In genomic region chr1:192559115-192560006, GRCh38 we compare ENCODE assay signal across 8 cellular contexts. TPM values are rescaled to one million over a fixed set of nuclear protein-coding genes. Genes with fewer than 3 reads are reported as not detected.
DNase-seq lines count a peak whose midpoint lies in the region; ATAC-seq and TF ChIP-seq lines count a peak whose summit lies in the region.

No MANE protein-coding gene starts in this region.

- no peak for TF ChIP-seq CTCF in mucosa of descending colon (IDR thresholded peaks at IDR 0.05)

- no peaks in the 10 kb centered on the region for H3K4me1 ChIP-seq in mucosa of descending colon (ENCODE audit: low read depth)

- intact Hi-C loops in activated T-helper 2 cell treated with anti-CD3 and anti-CD28 coated beads, Interferon-gamma antibody, Interleukin-2, Interleukin-4, amounts not matched to agents 10 μg/mL and 5 μg/mL and 100 μg/mL, durations not matched to agents 14 hours and 24 hours and 36 hours (cut with micrococcal nuclease), result loop anchor here (1.0 kb wide), 1 partner anchor 8 kb away; no protein-coding TSS in a partner anchor
- intact Hi-C loops in mucosa of descending colon (cut with DNase I, micrococcal nuclease), result no loop called here

- no peak overlapping the region for H3K4me3 ChIP-seq in mucosa of descending colon

- H3K36me3 Mint-ChIP-seq in activated T-cell treated with anti-CD3 and anti-CD28 coated beads, Interleukin-2, amount 50 U/mL, for 4 hours (ENCODE audit: insufficient read depth), result no peaks in the 10 kb centered on the region
- no peaks in the 10 kb centered on the region for H3K36me3 Mint-ChIP-seq in activated T-helper 2 cell treated with anti-CD3 and anti-CD28 coated beads, Interferon-gamma antibody, Interleukin-2, Interleukin-4, amounts not matched to agents 10 μg/mL and 5 μg/mL and 100 μg/mL, durations not matched to agents 14 hours and 24 hours and 36 hours (ENCODE audit: low read depth)

- H3K4me1 Mint-ChIP-seq in activated T-cell treated with anti-CD3 and anti-CD28 coated beads, Interleukin-2, amount 50 U/mL, for 4 hours (ENCODE audit: low read depth), result peaks cover 36% of the 10 kb centered on the region
- peaks cover 41% of the 10 kb centered on the region for H3K4me1 Mint-ChIP-seq in activated T-helper 2 cell treated with anti-CD3 and anti-CD28 coated beads, Interferon-gamma antibody, Interleukin-2, Interleukin-4, amounts not matched to agents 10 μg/mL and 5 μg/mL and 100 μg/mL, durations not matched to agents 14 hours and 24 hours and 36 hours (ENCODE audit: low read depth)

- H3K9me3 Mint-ChIP-seq in activated T-cell treated with anti-CD3 and anti-CD28 coated beads, Interleukin-2, amount 50 U/mL, for 4 hours, result no peaks in the 10 kb centered on the region
- H3K9me3 Mint-ChIP-seq in activated T-helper 2 cell treated with anti-CD3 and anti-CD28 coated beads, Interferon-gamma antibody, Interleukin-2, Interleukin-4, amounts not matched to agents 10 μg/mL and 5 μg/mL and 100 μg/mL, durations not matched to agents 14 hours and 24 hours and 36 hours, result no peaks in the 10 kb centered on the region

- peak overlapping the region; percentile 62 for H3K27ac Mint-ChIP-seq in activated T-helper 2 cell treated with anti-CD3 and anti-CD28 coated beads, Interferon-gamma antibody, Interleukin-2, Interleukin-4, amounts not matched to agents 10 μg/mL and 5 μg/mL and 100 μg/mL, durations not matched to agents 14 hours and 24 hours and 36 hours

- H3K27me3 Mint-ChIP-seq in activated T-cell treated with anti-CD3 and anti-CD28 coated beads, Interleukin-2, amount 50 U/mL, for 4 hours (ENCODE audit: low read depth), result no peaks in the 10 kb centered on the region
- H3K27me3 Mint-ChIP-seq in activated T-helper 2 cell treated with anti-CD3 and anti-CD28 coated beads, Interferon-gamma antibody, Interleukin-2, Interleukin-4, amounts not matched to agents 10 μg/mL and 5 μg/mL and 100 μg/mL, durations not matched to agents 14 hours and 24 hours and 36 hours (ENCODE audit: low read depth), result peaks cover 2% of the 10 kb centered on the region

- no peaks in the 10 kb centered on the region for H3K36me3 ChIP-seq in mucosa of descending colon (ENCODE audit: low read depth)

- no peaks in the 10 kb centered on the region for H3K9me3 ChIP-seq in mucosa of descending colon

- H3K4me3 Mint-ChIP-seq in activated T-cell treated with anti-CD3 and anti-CD28 coated beads, Interleukin-2, amount 50 U/mL, for 4 hours, result no peak overlapping the region
- H3K4me3 Mint-ChIP-seq in activated T-helper 2 cell treated with anti-CD3 and anti-CD28 coated beads, Interferon-gamma antibody, Interleukin-2, Interleukin-4, amounts not matched to agents 10 μg/mL and 5 μg/mL and 100 μg/mL, durations not matched to agents 14 hours and 24 hours and 36 hours (ENCODE audit: low read depth), result no peak overlapping the region

- peak; percentile 51 to 55 for ATAC-seq in activated T-cell treated with anti-CD3 and anti-CD28 coated beads, Interleukin-2, amount 50 U/mL, for 4 hours
- peak; percentile 46 for ATAC-seq in HG03135 (IDR thresholded peaks at IDR 0.05; ENCODE audit: unreplicated experiment)
- ATAC-seq in mucosa of descending colon, result peak; percentile 33

- no peak for DNase-seq in activated T-cell treated with anti-CD3 and anti-CD28 coated beads, Interleukin-2, amount 50 U/mL, for 4 hours
- no peak for DNase-seq in activated T-cell treated with anti-CD3 and anti-CD28 coated beads for 4 hours
- no peak for DNase-seq in activated T-helper 2 cell treated with anti-CD3 and anti-CD28 coated beads, Interferon-gamma antibody, Interleukin-2, Interleukin-4, amounts not matched to agents 10 μg/mL and 5 μg/mL and 100 μg/mL, durations not matched to agents 14 hours and 24 hours and 36 hours (ENCODE audit: low spot score)
- no peak for DNase-seq in mucosa of descending colon
- no peak for DNase-seq in NCI-H524 treated with DMSO at 0.1 percent for 48 hours (lab: John Stamatoyannopoulos, UW)
- DNase-seq in KG1 (lab: John Stamatoyannopoulos, UW), result no peak
- DNase-seq in NCI-H446 (lab: John Stamatoyannopoulos, UW), result no peak

RNA-seq across cellular contexts. Expression of gene RGS1, which starts 16.2 kb away (rescaled TPM):
- 10 to 100 TPM; 31.7 to 47.6 (median 34.4) TPM for total RNA-seq in activated T-cell treated with anti-CD3 and anti-CD28 coated beads, Interleukin-2, amount 50 U/mL, for 4 hours
- 4.2 and 4.3 TPM in 2 replicates for total RNA-seq in activated T-helper 2 cell treated with anti-CD3 and anti-CD28 coated beads, Interferon-gamma antibody, Interleukin-2, Interleukin-4, amounts not matched to agents 10 μg/mL and 5 μg/mL and 100 μg/mL, durations not matched to agents 14 hours and 24 hours and 36 hours
- 10 to 100 TPM in 2 of 3 donors, 1 to 10 TPM in 1; 8.9 to 82.0 (median 20.6) TPM for total RNA-seq in mucosa of descending colon
